In genomic region chr10:71728218-71728737, GRCh38 we compare ENCODE assay signal across 8 cellular contexts. TPM values are rescaled to one million over a fixed set of nuclear protein-coding genes. Genes with fewer than 3 reads are reported as not detected.
DNase-seq lines count a peak whose midpoint lies in the region; ATAC-seq and TF ChIP-seq lines count a peak whose summit lies in the region.

No MANE protein-coding gene starts in this region.

- H3K27ac Mint-ChIP-seq in natural killer cell = peak overlapping the region; percentile 90

- no peaks in the 10 kb centered on the region for H3K9me3 Mint-ChIP-seq in natural killer cell

- no peak for TF ChIP-seq CTCF in adrenal gland (IDR thresholded peaks at IDR 0.05)
- no peak for TF ChIP-seq CTCF in natural killer cell (IDR thresholded peaks at IDR 0.05)

- peak overlapping the region in 4 of 5 donors; percentile 9 to 91 (median 46) for H3K27ac ChIP-seq in adrenal gland

- no peaks in the 10 kb centered on the region for H3K27me3 ChIP-seq in adrenal gland

- TF ChIP-seq POLR2A in adrenal gland (IDR thresholded peaks at IDR 0.05) = no peak

- H3K4me3 Mint-ChIP-seq in natural killer cell = no peak overlapping the region

- H3K9me3 ChIP-seq in adrenal gland (replicated peaks in 1 of 3) = no peaks in the 10 kb centered on the region

- DNase-seq in Right ventricle myocardium inferior (ENCODE audit: missing footprints) (peak; percentile 77), cardiac septum (ENCODE audit: low spot score) (no peak), adrenal gland (no peak), natural killer cell (no peak), DMS79 treated with DMSO at 0.1 percent for 48 hours (lab: John Stamatoyannopoulos, UW) (no peak), NOMO-1 treated with dmso at 0.1 percent for 144 hours (lab: John Stamatoyannopoulos, UW; ENCODE audit: unreplicated experiment) (no peak), HuH-7 (ENCODE audit: low spot score) (no peak)

- no peaks in the 10 kb centered on the region for H3K36me3 Mint-ChIP-seq in natural killer cell

- intact Hi-C loops in Right ventricle myocardium inferior (cut with DNase I) = loop anchor here (2.0 kb wide), 2 partner anchors 21 to 45 kb away; partner anchors contain the start of gene VSIR
- intact Hi-C loops in cardiac septum (cut with DNase I) = loop anchor here (1.0 to 5.0 kb wide), 2 partner anchors 18 to 44 kb away; partner anchors contain the start of gene VSIR
- intact Hi-C loops in adrenal gland (cut with DNase I) = no loop called here
- intact Hi-C loops in natural killer cell (cut with micrococcal nuclease) = no loop called here

- H3K27me3 Mint-ChIP-seq in natural killer cell (ENCODE audit: low read depth in 2 of 2) = no peaks in the 10 kb centered on the region

- H3K36me3 ChIP-seq in adrenal gland (replicated peaks in 1 of 2) = no peaks in the 10 kb centered on the region

- ATAC-seq in Right ventricle myocardium inferior (peak; percentile 82), HG03280 (IDR thresholded peaks at IDR 0.05; ENCODE audit: unreplicated experiment) (peak; percentile 23), natural killer cell (no peak)

- peaks cover 54 to 72% of the 10 kb centered on the region in 2 donors for H3K4me1 Mint-ChIP-seq in natural killer cell

- peaks cover 26 to 37% of the 10 kb centered on the region in 2 donors for H3K4me1 ChIP-seq in adrenal gland (replicated peaks in 1 of 2)

- H3K4me3 ChIP-seq in adrenal gland = no peak overlapping the region

- 62 to 71% (median 64%) methylated on average over 2 to 4 of the region's 4 CpGs for WGBS in adrenal gland, 4 donors

RNA-seq across cellular contexts. Expression of gene C10orf105, which starts 8.7 kb away (rescaled TPM):
- total RNA-seq in Right ventricle myocardium inferior = 0.05 TPM
- total RNA-seq in cardiac septum = not detected
- under 1 TPM in 6 of 8 donors, not detected in 2; 0.07 to 0.48 (median 0.11) TPM for total RNA-seq in adrenal gland
- under 1 TPM; 0.07 to 0.08 (median 0.07) TPM for polyA plus RNA-seq in adrenal gland
- total RNA-seq in natural killer cell = under 1 TPM; 0.14 to 0.52 (median 0.40) TPM

RNA-seq across cellular contexts. Expression of gene VSIR, which starts 45.0 kb away (rescaled TPM):
- 140 TPM for total RNA-seq in Right ventricle myocardium inferior
- total RNA-seq in cardiac septum = 63.0 TPM
- 10 to 100 TPM; 14.1 to 71.7 (median 41.5) TPM for total RNA-seq in adrenal gland
- polyA plus RNA-seq in adrenal gland = 10 to 100 TPM; 10.8 to 17.1 (median 15.3) TPM
- total RNA-seq in natural killer cell = 100 to 1,000 TPM; 134 to 193 (median 178) TPM

Comparison
In these comparisons a context has a peak if more than half of its experiments do, and no peak if none do; other contexts are left out.
1. ATAC-seq: peak in Right ventricle myocardium inferior (single experiment) and HG03280 (single experiment); none in natural killer cell (0 of 3).
2. intact Hi-C loops: an anchor here in Right ventricle myocardium inferior (2.0 kb wide) and cardiac septum (1.0 to 5.0 kb wide); none called in adrenal gland and natural killer cell.